In genomic region chr15:100869151-100869999, GRCh38 we compare ENCODE assay signal across 14 cellular contexts. TPM values are rescaled to one million over a fixed set of nuclear protein-coding genes. Genes with fewer than 3 reads are reported as not detected.
DNase-seq lines count a peak whose midpoint lies in the region; ATAC-seq and TF ChIP-seq lines count a peak whose summit lies in the region.
"Had no signal": no experiment of that assay in that cellular context is flagged by ENCODE, and none has a peak within 500 bp of the region (broad histone marks: within the 10 kb centered on the region; RNA-seq: fewer than 3 reads in every experiment).

No MANE protein-coding gene starts in this region.

- H3K36me3 ChIP-seq in KMS-11 (ENCODE audit: insufficient read depth) = no peaks in the 10 kb centered on the region
- H3K36me3 ChIP-seq: stomach had no signal

- no peak overlapping the region for H3K9ac ChIP-seq in KMS-11

- CTCF ChIA-PET in activated CD4-positive, alpha-beta T cell treated with anti-CD3 and anti-CD28 coated beads, Interleukin-2, amount 10 ng/mL, durations not matched to agents 7 days and 5 days (lab: Charles Lee) = no interaction called here
- CTCF ChIA-PET in T-cell (lab: Charles Lee) = interaction anchor here in 1 of 2 donors (1.4 kb wide), 1 partner anchor 10 kb away, joined by 4 read pairs; no protein-coding TSS in a partner anchor

- H3K27me3 Mint-ChIP-seq in activated CD4-positive, alpha-beta T cell treated with anti-CD3 and anti-CD28 coated beads, Interleukin-2, amount 10 ng/mL, durations not matched to agents 7 days and 5 days = peaks cover 7% of the 10 kb centered on the region
- H3K27me3 Mint-ChIP-seq in chondrocyte (ENCODE audit: low read depth) (peaks cover 4% of the 10 kb centered on the region), T-cell (peaks cover 5 to 7% of the 10 kb centered on the region in 2 donors)

- no peaks in the 10 kb centered on the region for H3K27me3 ChIP-seq in KMS-11 (ENCODE audit: insufficient read depth, low read depth)

- ATAC-seq in T-cell (replicated peaks in 1 of 4) (no peak), GM21529 (IDR thresholded peaks at IDR 0.05; ENCODE audit: unreplicated experiment) (no peak)

- no peak overlapping the region for H2AFZ ChIP-seq in KMS-11 (ENCODE audit: low read depth)

- peak; percentile 34 to 42 for DNase-seq in activated CD4-positive, alpha-beta T cell treated with anti-CD3 and anti-CD28 coated beads, Interleukin-2, amount 50 U/mL, for 48 hours
- DNase-seq in activated CD4-positive, alpha-beta T cell treated with anti-CD3 and anti-CD28 coated beads, Interleukin-2, amount 10 ng/mL, durations not matched to agents 7 days and 5 days = no peak
- DNase-seq in chondrocyte (ENCODE audit: low spot score) = no peak
- DNase-seq in retinal pigment epithelial cell (ENCODE audit: low read depth) = no peak
- no peak for DNase-seq in activated effector memory CD4-positive, alpha-beta T cell treated with Interleukin-2 at 50 U/mL for 16 hours
- no peak for DNase-seq in T-cell
- DNase-seq: activated CD4-positive, CD25-positive, alpha-beta regulatory T cell; CD4-positive, alpha-beta T cell; islet precursor cell; NCI-H446 treated with DMSO at 0.1 percent for 48 hours; stomach had no signal

- no peaks in the 10 kb centered on the region for H3K79me2 ChIP-seq in KMS-11 (ENCODE audit: insufficient read depth, low read depth)

- peaks cover 9% of the 10 kb centered on the region for H3K9me3 Mint-ChIP-seq in activated CD4-positive, alpha-beta T cell treated with anti-CD3 and anti-CD28 coated beads, Interleukin-2, amount 10 ng/mL, durations not matched to agents 7 days and 5 days
- H3K9me3 Mint-ChIP-seq in chondrocyte (ENCODE audit: low read depth) = no peaks in the 10 kb centered on the region
- H3K9me3 Mint-ChIP-seq in T-cell = no peaks in the 10 kb centered on the region
- H3K9me3 Mint-ChIP-seq: central memory CD8-positive, alpha-beta T cell had no signal

- no peaks in the 10 kb centered on the region for H3K4me1 ChIP-seq in KMS-11 (ENCODE audit: low read depth, poor library complexity, severe bottlenecking)
- H3K4me1 ChIP-seq: stomach had no signal

- H4K20me1 ChIP-seq in KMS-11 (ENCODE audit: insufficient read depth) = no peaks in the 10 kb centered on the region

- no peaks in the 10 kb centered on the region for H3K36me3 Mint-ChIP-seq in activated CD4-positive, alpha-beta T cell treated with anti-CD3 and anti-CD28 coated beads, Interleukin-2, amount 10 ng/mL, durations not matched to agents 7 days and 5 days (ENCODE audit: low read depth)
- H3K36me3 Mint-ChIP-seq in chondrocyte (ENCODE audit: low read depth) = no peaks in the 10 kb centered on the region
- H3K36me3 Mint-ChIP-seq in T-cell = no peaks in the 10 kb centered on the region

- H3K4me3 Mint-ChIP-seq in activated CD4-positive, alpha-beta T cell treated with anti-CD3 and anti-CD28 coated beads, Interleukin-2, amount 10 ng/mL, durations not matched to agents 7 days and 5 days = no peak overlapping the region
- H3K4me3 Mint-ChIP-seq in chondrocyte (ENCODE audit: unreplicated experiment) (no peak overlapping the region), T-cell (no peak overlapping the region)
- H3K4me3 Mint-ChIP-seq: CD4-positive, alpha-beta T cell; central memory CD8-positive, alpha-beta T cell had no signal

- H3K4me2 ChIP-seq in KMS-11 = no peak overlapping the region

- no peaks in the 10 kb centered on the region for H3K4me1 Mint-ChIP-seq in activated CD4-positive, alpha-beta T cell treated with anti-CD3 and anti-CD28 coated beads, Interleukin-2, amount 10 ng/mL, durations not matched to agents 7 days and 5 days
- H3K4me1 Mint-ChIP-seq in chondrocyte (ENCODE audit: low read depth) (no peaks in the 10 kb centered on the region), T-cell (peaks cover 0 to 1% (median 0%) of the 10 kb centered on the region in 3 donors)
- H3K4me1 Mint-ChIP-seq: central memory CD8-positive, alpha-beta T cell had no signal

- no peak overlapping the region for H3K4me3 ChIP-seq in KMS-11 (IDR thresholded peaks at IDR 0.05; ENCODE audit: insufficient read depth, low read depth, low read length)
- H3K4me3 ChIP-seq in retinal pigment epithelial cell (ENCODE audit: low read length) = no peak overlapping the region
- H3K4me3 ChIP-seq: stomach had no signal

- POLR2A ChIA-PET in activated CD4-positive, alpha-beta T cell treated with anti-CD3 and anti-CD28 coated beads, Interleukin-2, amount 10 ng/mL, durations not matched to agents 7 days and 5 days (lab: Charles Lee) = no interaction called here
- POLR2A ChIA-PET in T-cell (lab: Charles Lee) = no interaction called here

- TF ChIP-seq CTCF in KMS-11 (conservative IDR thresholded peaks at IDR 0.05; ENCODE audit: low read depth, low read length) (peak; percentile 66), chondrocyte (IDR thresholded peaks at IDR 0.05) (peak; percentile 69), retinal pigment epithelial cell (conservative IDR thresholded peaks at IDR 0.05; ENCODE audit: low read depth, low read length) (peak; percentile 65)

- no peak overlapping the region for H3K27ac Mint-ChIP-seq in activated CD4-positive, alpha-beta T cell treated with anti-CD3 and anti-CD28 coated beads, Interleukin-2, amount 10 ng/mL, durations not matched to agents 7 days and 5 days
- H3K27ac Mint-ChIP-seq in chondrocyte (ENCODE audit: unreplicated experiment) (no peak overlapping the region), T-cell (no peak overlapping the region)
- H3K27ac Mint-ChIP-seq: CD4-positive, alpha-beta T cell had no signal

- no peak overlapping the region for H3K27ac ChIP-seq in KMS-11
- H3K27ac ChIP-seq: stomach had no signal

RNA-seq across cellular contexts. Expression of gene ALDH1A3, which starts 10.3 kb away (rescaled TPM):
- total RNA-seq in activated CD4-positive, alpha-beta T cell treated with anti-CD3 and anti-CD28 coated beads, Interleukin-2, amount 10 ng/mL, durations not matched to agents 7 days and 5 days = not detected
- 0.51 to 0.55 TPM in 2 of 3 replicates, not detected in the other for total RNA-seq in chondrocyte
- 1 to 10 TPM in 1 of 5 donors, under 1 TPM in 2, not detected in 2; 0.26 to 1.2 (median 0.38) TPM for total RNA-seq in T-cell
- total RNA-seq: CD4-positive, alpha-beta T cell had no signal

RNA-seq across cellular contexts. Expression of gene LRRK1, which starts 49.8 kb away (rescaled TPM):
- under 1 TPM; 0.40 to 0.45 TPM for total RNA-seq in activated CD4-positive, alpha-beta T cell treated with anti-CD3 and anti-CD28 coated beads, Interleukin-2, amount 10 ng/mL, durations not matched to agents 7 days and 5 days
- total RNA-seq in chondrocyte (6.0 to 11.3 TPM (median 10.1 TPM) in 3 replicates), T-cell (1 to 10 TPM; 1.1 to 2.0 (median 1.7) TPM)

Comparison
In these comparisons a context has a peak if more than half of its experiments do, and no peak if none do; other contexts are left out.
1. DNase-seq: peak in activated CD4-positive, alpha-beta T cell treated with anti-CD3 and anti-CD28 coated beads, Interleukin-2, amount 50 U/mL, for 48 hours (2 of 2); none in activated CD4-positive, alpha-beta T cell treated with anti-CD3 and anti-CD28 coated beads, Interleukin-2, amount 10 ng/mL, durations not matched to agents 7 days and 5 days (single experiment), chondrocyte (single experiment), retinal pigment epithelial cell (single experiment), activated effector memory CD4-positive, alpha-beta T cell treated with Interleukin-2 at 50 U/mL for 16 hours (single experiment) and T-cell (0 of 34).
2. Peak in every context shown above with its lines, with median percentiles within 50 percentile points of each other: CTCF ChIP-seq.